In genomic region chr19:17336872-17337674, GRCh38 we compare ENCODE assay signal across 1 cellular context.
TF ChIP-seq lines count a peak whose summit lies in the region.

TSS of gene GTPBP3 (plus strand) at chr19:17337553. CDS start at chr19:17337612, 59 bp downstream.

TF ChIP-seq in HepG2, 621 proteins besides CTCF, POLR2A, EP300 and RAD21 (continued from another document and continues in another):
- peak; percentile 70; the same call in 1 of the 2 replicates for TF ChIP-seq ZFP91 (CRISPR knock-in tag; IDR thresholded peaks at IDR 0.05; ENCODE audit: borderline replicate concordance)
- 0 out of 2 replicates have a peak, but pooled peaks have one; percentile 48 for TF ChIP-seq JUN (CRISPR knock-in tag; IDR thresholded peaks at IDR 0.05)
- no peak; the same call in 1 of the 2 replicates for TF ChIP-seq RARA (CRISPR knock-in tag; IDR thresholded peaks at IDR 0.05)
- TF ChIP-seq ARID3A (IDR thresholded peaks at IDR 0.05; ENCODE audit: low read depth, low read length): no peak
- peak; percentile 83 for TF ChIP-seq FOXK1 (CRISPR knock-in tag; IDR thresholded peaks at IDR 0.05; ENCODE audit: borderline replicate concordance, low read depth)
- TF ChIP-seq CEBPG (CRISPR knock-in tag; IDR thresholded peaks at IDR 0.05): 0 out of 2 replicates have a peak, but pooled peaks have one; percentile 15
- peak; percentile 97 for TF ChIP-seq DRAP1 (CRISPR knock-in tag; IDR thresholded peaks at IDR 0.05)
- TF ChIP-seq ZNF205 (CRISPR knock-in tag; IDR thresholded peaks at IDR 0.05): peak; percentile 38; the same call in 1 of the 2 replicates
- TF ChIP-seq ZNF605 (CRISPR knock-in tag; IDR thresholded peaks at IDR 0.05): peak; percentile 88
- TF ChIP-seq ZNF589 (CRISPR knock-in tag; conservative IDR thresholded peaks at IDR 0.05): peak; percentile 25; the same call in 1 of the 2 replicates
- 0 out of 2 replicates have a peak, but pooled peaks have one; percentile 43 for TF ChIP-seq SNAPC5 (CRISPR knock-in tag; IDR thresholded peaks at IDR 0.05; ENCODE audit: borderline replicate concordance)
- TF ChIP-seq ZFP37 (CRISPR knock-in tag; IDR thresholded peaks at IDR 0.05; ENCODE audit: borderline replicate concordance): 0 out of 2 replicates have a peak, but pooled peaks have one; percentile 35
- TF ChIP-seq HMG20B (CRISPR knock-in tag; conservative IDR thresholded peaks at IDR 0.05): no peak
- TF ChIP-seq E2F1 (CRISPR knock-in tag; IDR thresholded peaks at IDR 0.05): peak; percentile 95
- no peak for TF ChIP-seq CEBPZ (IDR thresholded peaks at IDR 0.05; ENCODE audit: low read length)
- TF ChIP-seq ZNF274 (CRISPR knock-in tag; IDR thresholded peaks at IDR 0.05): peak; percentile 71
- TF ChIP-seq ISL2 (CRISPR knock-in tag; IDR thresholded peaks at IDR 0.05): peak; percentile 34; the same call in 1 of the 2 replicates
- TF ChIP-seq IRF2 (CRISPR knock-in tag; IDR thresholded peaks at IDR 0.05): peak; percentile 63; the same call in 1 of the 2 replicates
- no peak for TF ChIP-seq MTA3 (CRISPR knock-in tag; IDR thresholded peaks at IDR 0.05)
- peak; percentile 40; the same call in 1 of the 2 replicates for TF ChIP-seq THRA (CRISPR knock-in tag; IDR thresholded peaks at IDR 0.05; ENCODE audit: borderline replicate concordance)
- no peak for TF ChIP-seq AFF4 (CRISPR knock-in tag; IDR thresholded peaks at IDR 0.05)
- no peak; the same call in 1 of the 2 replicates for TF ChIP-seq ARNT2 (CRISPR knock-in tag; IDR thresholded peaks at IDR 0.05; ENCODE audit: low read depth)
- peak; percentile 45; the same call in 1 of the 2 replicates for TF ChIP-seq ZBTB43 (CRISPR knock-in tag; conservative IDR thresholded peaks at IDR 0.05)
- TF ChIP-seq ZNF326 (CRISPR knock-in tag; IDR thresholded peaks at IDR 0.05; ENCODE audit: borderline replicate concordance): no peak
- TF ChIP-seq KMT2B (CRISPR knock-in tag; IDR thresholded peaks at IDR 0.05): 0 out of 2 replicates have a peak, but pooled peaks have one; percentile 41
- peak; percentile 59; the same call in 1 of the 2 replicates for TF ChIP-seq HDAC2 (CRISPR knock-in tag; IDR thresholded peaks at IDR 0.05)
- TF ChIP-seq ZNF841 (CRISPR knock-in tag; IDR thresholded peaks at IDR 0.05; ENCODE audit: borderline replicate concordance): no peak
- no peak for TF ChIP-seq GRHL1 (CRISPR knock-in tag; conservative IDR thresholded peaks at IDR 0.05)
- peak; percentile 99 for TF ChIP-seq TFDP1 (CRISPR knock-in tag; IDR thresholded peaks at IDR 0.05; ENCODE audit: borderline replicate concordance)
- peak; percentile 71; the same call in 1 of the 2 replicates for TF ChIP-seq ZNF670 (CRISPR knock-in tag; IDR thresholded peaks at IDR 0.05; ENCODE audit: borderline replicate concordance)
- peak; percentile 80 for TF ChIP-seq PHF20 (CRISPR knock-in tag; IDR thresholded peaks at IDR 0.05)
- TF ChIP-seq ZNF253 (CRISPR knock-in tag; IDR thresholded peaks at IDR 0.05; ENCODE audit: borderline replicate concordance): 0 out of 2 replicates have a peak, but pooled peaks have one; percentile 45
- no peak; the same call in 1 of the 2 replicates for TF ChIP-seq NR2F6 (IDR thresholded peaks at IDR 0.05)
- 0 out of 2 replicates have a peak, but pooled peaks have one; percentile 21 for TF ChIP-seq NR2F6 (CRISPR knock-in tag; IDR thresholded peaks at IDR 0.05)
- peak in 1 of 2 experiments; percentile 38; a peak in 1 of 4 replicates for TF ChIP-seq ATF4 (CRISPR knock-in tag; IDR thresholded peaks at IDR 0.05)
- peak; percentile 70 for TF ChIP-seq HCFC1 (IDR thresholded peaks at IDR 0.05; ENCODE audit: low read depth, low read length)
- TF ChIP-seq SMAD3 (CRISPR knock-in tag; IDR thresholded peaks at IDR 0.05): 0 out of 2 replicates have a peak, but pooled peaks have one; percentile 1
- peak; percentile 89 for TF ChIP-seq U2AF1 (optimal IDR thresholded peaks at IDR 0.05; ENCODE audit: low read depth, low read length)
